Comparison of ENCODE assay signal across 1 cellular context in the genomic region with DNA sequence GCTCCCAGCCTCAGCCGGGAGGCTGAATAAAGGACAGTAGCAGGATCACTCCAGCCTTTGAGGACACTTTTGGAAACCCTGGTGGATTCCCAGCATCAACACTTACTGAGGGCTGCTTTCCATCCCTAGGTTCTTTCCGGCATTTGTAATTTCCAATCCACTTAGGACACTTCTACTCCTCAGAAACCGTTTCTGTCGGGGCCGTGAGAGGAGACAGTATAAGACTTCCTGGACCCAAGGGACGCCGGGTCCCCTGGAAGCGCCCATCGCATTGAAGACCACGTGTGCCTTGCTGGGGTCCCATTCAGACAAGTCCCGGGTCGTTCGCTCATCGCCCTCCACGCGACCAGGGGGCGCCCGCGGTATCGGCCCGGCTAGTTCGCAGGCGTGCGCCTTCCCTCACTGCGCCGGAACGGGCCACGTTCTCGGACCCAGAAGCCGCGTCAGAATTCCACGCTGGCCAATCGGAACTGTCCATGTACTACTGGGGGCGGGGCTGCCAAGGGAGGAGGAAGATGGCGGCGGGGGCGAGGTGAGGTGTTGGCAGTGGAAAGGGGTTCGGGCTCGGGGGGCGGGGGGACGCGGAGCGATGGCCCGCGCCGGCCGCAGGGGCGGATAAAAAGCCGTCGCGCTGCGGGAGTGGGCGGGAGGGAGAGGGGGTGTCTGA.
TF ChIP-seq lines count a peak whose summit lies in the region.

Gene NUS1, plus strand, starts transcription at position 479 of the 667 bp plus-strand sequence. CDS start 202 bp downstream, outside the sequence.

TF ChIP-seq in H1, 55 proteins besides CTCF, POLR2A, EP300 and RAD21:
- TF ChIP-seq EZH2 (IDR thresholded peaks at IDR 0.05; ENCODE audit: low read depth, low read length, severe bottlenecking) (no peak), BRCA1 (IDR thresholded peaks at IDR 0.05; ENCODE audit: low read depth, low read length) (no peak), SP1 (IDR thresholded peaks at IDR 0.05; ENCODE audit: low read depth, low read length) (peak; percentile 40; the same call in 1 of the 2 replicates), TAF1 (IDR thresholded peaks at IDR 0.05; ENCODE audit: low read depth, low read length) (peak; percentile 67), EGR1 (IDR thresholded peaks at IDR 0.05; ENCODE audit: borderline replicate concordance, low read depth, low read length) (peak; percentile 85), RBBP5 (IDR thresholded peaks at IDR 0.05; ENCODE audit: borderline replicate concordance, low read depth, low read length) (no peak), CHD1 (IDR thresholded peaks at IDR 0.05; ENCODE audit: low read depth, low read length) (no peak), RXRA (IDR thresholded peaks at IDR 0.05; ENCODE audit: insufficient read depth, low read depth, low read length) (no peak), TAF7 (optimal IDR thresholded peaks at IDR 0.05; ENCODE audit: borderline replicate concordance, low read depth, low read length) (peak; percentile 41), SP4 (IDR thresholded peaks at IDR 0.05; ENCODE audit: low read length) (no peak; the same call in 1 of the 2 replicates), ASH2L (IDR thresholded peaks at IDR 0.05; ENCODE audit: low read length) (peak; percentile 59), CHD7 (IDR thresholded peaks at IDR 0.05; ENCODE audit: insufficient replicate concordance, low read length) (no peak), SIN3A (conservative IDR thresholded peaks at IDR 0.05 in 1 of 2, IDR thresholded peaks at IDR 0.05 in 1 of 2; ENCODE audit: low read depth in 1 of 2, low read length in 2 of 2) (peak; percentile 16 to 60; a peak in 1 of 4 replicates), BACH1 (IDR thresholded peaks at IDR 0.05; ENCODE audit: low read length) (peak; percentile 94), TEAD4 (IDR thresholded peaks at IDR 0.05; ENCODE audit: low read depth, low read length) (peak; percentile 59; the same call in 1 of the 2 replicates), SP2 (IDR thresholded peaks at IDR 0.05; ENCODE audit: low read length) (peak; percentile 40; the same call in 1 of the 2 replicates), CTBP2 (IDR thresholded peaks at IDR 0.05; ENCODE audit: borderline replicate concordance, insufficient read depth, insufficient read length, low read length) (no peak), PHF8 (conservative IDR thresholded peaks at IDR 0.05; ENCODE audit: low read depth, low read length) (peak; percentile 50; the same call in 1 of the 2 replicates), ATF3 (IDR thresholded peaks at IDR 0.05; ENCODE audit: insufficient read depth, low read depth, low read length) (no peak), TBP (IDR thresholded peaks at IDR 0.05; ENCODE audit: low read depth, low read length) (peak; percentile 81), HDAC2 (IDR thresholded peaks at IDR 0.05; ENCODE audit: borderline replicate concordance in 1 of 2, low read depth in 2 of 2, low read length in 2 of 2) (peak; percentile 73 to 84; a peak in 3 of 4 replicates), NRF1 (IDR thresholded peaks at IDR 0.05; ENCODE audit: low read depth, low read length) (no peak), HDAC6 (IDR thresholded peaks at IDR 0.05; ENCODE audit: low read depth, low read length) (no peak), SUZ12 (IDR thresholded peaks at IDR 0.05; ENCODE audit: low read length) (no peak), FOSL1 (IDR thresholded peaks at IDR 0.05; ENCODE audit: insufficient read depth, low read depth, low read length) (0 out of 2 replicates have a peak, but pooled peaks have one; percentile 58), MAFK (IDR thresholded peaks at IDR 0.05; ENCODE audit: low read depth, low read length) (no peak), KDM4A (IDR thresholded peaks at IDR 0.05; ENCODE audit: low read depth, low read length, severe bottlenecking) (peak; percentile 61), CREB1 (IDR thresholded peaks at IDR 0.05) (peak; percentile 91), JUND (IDR thresholded peaks at IDR 0.05; ENCODE audit: low read length) (no peak), GTF2F1 (IDR thresholded peaks at IDR 0.05; ENCODE audit: borderline replicate concordance, low read depth, low read length) (peak; percentile 56; the same call in 1 of the 2 replicates), YY1 (IDR thresholded peaks at IDR 0.05; ENCODE audit: low read depth, low read length) (peak; percentile 90)
- TF ChIP-seq, protein P1, sequence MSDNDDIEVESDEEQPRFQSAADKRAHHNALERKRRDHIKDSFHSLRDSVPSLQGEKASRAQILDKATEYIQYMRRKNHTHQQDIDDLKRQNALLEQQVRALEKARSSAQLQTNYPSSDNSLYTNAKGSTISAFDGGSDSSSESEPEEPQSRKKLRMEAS (IDR thresholded peaks at IDR 0.05): peak; percentile 97
- TF ChIP-seq, protein P2, sequence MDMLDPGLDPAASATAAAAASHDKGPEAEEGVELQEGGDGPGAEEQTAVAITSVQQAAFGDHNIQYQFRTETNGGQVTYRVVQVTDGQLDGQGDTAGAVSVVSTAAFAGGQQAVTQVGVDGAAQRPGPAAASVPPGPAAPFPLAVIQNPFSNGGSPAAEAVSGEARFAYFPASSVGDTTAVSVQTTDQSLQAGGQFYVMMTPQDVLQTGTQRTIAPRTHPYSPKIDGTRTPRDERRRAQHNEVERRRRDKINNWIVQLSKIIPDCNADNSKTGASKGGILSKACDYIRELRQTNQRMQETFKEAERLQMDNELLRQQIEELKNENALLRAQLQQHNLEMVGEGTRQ (IDR thresholded peaks at IDR 0.05; ENCODE audit: low read length): peak; percentile 77
- TF ChIP-seq, protein P3, sequence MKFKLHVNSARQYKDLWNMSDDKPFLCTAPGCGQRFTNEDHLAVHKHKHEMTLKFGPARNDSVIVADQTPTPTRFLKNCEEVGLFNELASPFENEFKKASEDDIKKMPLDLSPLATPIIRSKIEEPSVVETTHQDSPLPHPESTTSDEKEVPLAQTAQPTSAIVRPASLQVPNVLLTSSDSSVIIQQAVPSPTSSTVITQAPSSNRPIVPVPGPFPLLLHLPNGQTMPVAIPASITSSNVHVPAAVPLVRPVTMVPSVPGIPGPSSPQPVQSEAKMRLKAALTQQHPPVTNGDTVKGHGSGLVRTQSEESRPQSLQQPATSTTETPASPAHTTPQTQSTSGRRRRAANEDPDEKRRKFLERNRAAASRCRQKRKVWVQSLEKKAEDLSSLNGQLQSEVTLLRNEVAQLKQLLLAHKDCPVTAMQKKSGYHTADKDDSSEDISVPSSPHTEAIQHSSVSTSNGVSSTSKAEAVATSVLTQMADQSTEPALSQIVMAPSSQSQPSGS (IDR thresholded peaks at IDR 0.05; ENCODE audit: low read length): 0 out of 2 replicates have a peak, but pooled peaks have one; percentile 37
- TF ChIP-seq, protein P4, sequence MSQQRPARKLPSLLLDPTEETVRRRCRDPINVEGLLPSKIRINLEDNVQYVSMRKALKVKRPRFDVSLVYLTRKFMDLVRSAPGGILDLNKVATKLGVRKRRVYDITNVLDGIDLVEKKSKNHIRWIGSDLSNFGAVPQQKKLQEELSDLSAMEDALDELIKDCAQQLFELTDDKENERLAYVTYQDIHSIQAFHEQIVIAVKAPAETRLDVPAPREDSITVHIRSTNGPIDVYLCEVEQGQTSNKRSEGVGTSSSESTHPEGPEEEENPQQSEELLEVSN (IDR thresholded peaks at IDR 0.05): peak; percentile 78
TF ChIP-seq in H1: peak in this region for 21.
